In genomic region chr4:3827616-3828492, GRCh38 we compare ENCODE assay signal across 1 cellular context.
TF ChIP-seq lines count a peak whose summit lies in the region.

No MANE protein-coding gene starts in this region.

TF ChIP-seq in GM23338, 12 proteins besides CTCF, POLR2A, EP300 and RAD21 (continued from another document):
- TF ChIP-seq ZNF462 (CRISPR knock-in tag; IDR thresholded peaks at IDR 0.05) (no peak), EZH2phosphoT487 (IDR thresholded peaks at IDR 0.05; ENCODE audit: unreplicated experiment) (no peak), POLR2AphosphoS5 (IDR thresholded peaks at IDR 0.05; ENCODE audit: low read depth) (no peak), EZH2 (IDR thresholded peaks at IDR 0.05; ENCODE audit: low read depth, unreplicated experiment) (no peak), ETS1 (IDR thresholded peaks at IDR 0.05) (no peak), NANOG (IDR thresholded peaks at IDR 0.05; ENCODE audit: borderline replicate concordance) (no peak)
